Comparison of ENCODE assay signal across 16 cellular contexts in genomic region chr9:130549093-130549735, GRCh38. TPM values are rescaled to one million over a fixed set of nuclear protein-coding genes. Genes with fewer than 3 reads are reported as not detected.
DNase-seq lines count a peak whose midpoint lies in the region; ATAC-seq, FAIRE-seq and TF ChIP-seq lines count a peak whose summit lies in the region.
"Had no signal": no experiment of that assay in that cellular context is flagged by ENCODE, and none has a peak within 500 bp of the region (broad histone marks: within the 10 kb centered on the region; RNA-seq: fewer than 3 reads in every experiment).

No MANE protein-coding gene starts in this region.

- no peak for TF ChIP-seq POLR2A in Peyer's patch (IDR thresholded peaks at IDR 0.05)

- no peaks in the 10 kb centered on the region for H3K4me1 ChIP-seq in Peyer's patch
- H3K4me1 ChIP-seq: thyroid gland had no signal

- ATAC-seq in GM21423 (IDR thresholded peaks at IDR 0.05; ENCODE audit: unreplicated experiment) = no peak
- ATAC-seq: right cardiac atrium had no signal

- FAIRE-seq in urothelium cell line (lab: Jason Lieb, UNC) = no peak
- no peak for FAIRE-seq in GM19239 (lab: Jason Lieb, UNC)

- no peaks in the 10 kb centered on the region for H3K9me3 ChIP-seq in Peyer's patch
- H3K9me3 ChIP-seq: neutrophil, thyroid gland had no signal

- DNase-seq in NCI-H82 (lab: John Stamatoyannopoulos, UW) = peak; percentile 25
- DNase-seq in NCI-H82 treated with DMSO at 0.1 percent for 48 hours (lab: John Stamatoyannopoulos, UW; ENCODE audit: unreplicated experiment) = no peak
- peak; percentile 32 for DNase-seq in NCI-H2029 (lab: John Stamatoyannopoulos, UW)
- peak; percentile 26 to 74 for DNase-seq in SW 1271 (lab: John Stamatoyannopoulos, UW)
- peak; percentile 18 for DNase-seq in urothelium cell line (ENCODE audit: low spot score)
- DNase-seq in Peyer's patch = no peak
- DNase-seq in GM19239 (ENCODE audit: insufficient read length, low spot score) = no peak
- DNase-seq: activated effector memory CD4-positive, alpha-beta T cell treated with Interleukin-2 at 50 U/mL for 16 hours; amniotic stem cell; COR-L47; foreskin fibroblast; NCI-H1694; right cardiac atrium; thyroid gland had no signal

- no peaks in the 10 kb centered on the region for H3K36me3 ChIP-seq in Peyer's patch
- H3K36me3 ChIP-seq: neutrophil, thyroid gland had no signal

- no peak overlapping the region for H3K4me3 ChIP-seq in Peyer's patch
- H3K4me3 ChIP-seq: thyroid gland had no signal

- no peak overlapping the region for H3K27ac ChIP-seq in Peyer's patch
- H3K27ac ChIP-seq: neutrophil, thyroid gland had no signal

- no peak for TF ChIP-seq CTCF in Peyer's patch (IDR thresholded peaks at IDR 0.05)

- no peaks in the 10 kb centered on the region for H3K27me3 ChIP-seq in Peyer's patch
- H3K27me3 ChIP-seq: thyroid gland had no signal

RNA-seq across cellular contexts. Expression of gene FUBP3, which starts 30.2 kb away (rescaled TPM):
- 10 to 100 TPM; 27.3 to 57.8 (median 31.8) TPM for total RNA-seq in Peyer's patch

Comparison
In these comparisons a context has a peak if more than half of its experiments do, and no peak if none do; other contexts are left out.
1. DNase-seq: peak in NCI-H82 (single experiment), NCI-H2029 (single experiment), SW 1271 (2 of 2) and urothelium cell line (single experiment); none in NCI-H82 treated with DMSO at 0.1 percent for 48 hours (single experiment), Peyer's patch (0 of 3) and GM19239 (single experiment).